In the genomic region with DNA sequence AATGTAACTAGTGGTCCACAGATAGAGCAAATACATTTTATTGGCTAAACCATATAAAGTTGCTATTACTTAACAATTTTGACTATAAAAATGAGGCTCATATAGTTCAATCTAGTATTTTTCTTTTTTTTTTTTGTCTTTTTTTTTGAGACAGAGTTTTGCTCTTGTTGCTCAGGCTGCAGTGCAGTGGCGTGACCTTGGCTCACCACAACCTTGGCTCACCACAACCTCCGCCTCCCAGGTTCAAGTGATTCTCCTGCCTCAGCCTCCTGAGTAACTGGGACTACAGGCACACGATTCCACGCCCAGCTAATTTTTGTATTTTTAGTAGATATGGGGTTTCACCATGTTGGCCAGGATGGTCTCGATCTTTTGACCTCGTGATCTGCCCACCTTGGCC, we compare ENCODE assay signal across 8 cellular contexts. TPM values are rescaled to one million over a fixed set of nuclear protein-coding genes. Genes with fewer than 3 reads are reported as not detected.
DNase-seq lines count a peak whose midpoint lies in the region; ATAC-seq and TF ChIP-seq lines count a peak whose summit lies in the region.
"Not testable (repeated sequence)": the region's sequence is repeated elsewhere in the genome, so short reads cannot be mapped to it uniquely, and the experiment has no call there.

No MANE protein-coding gene starts in this region.

- H3K36me3 ChIP-seq in CD4-positive, alpha-beta memory T cell (ENCODE audit: insufficient read depth, low read length), result not testable (repeated sequence)

- peaks cover 56% of the 10 kb centered on the region for H3K4me1 ChIP-seq in CD4-positive, alpha-beta memory T cell (ENCODE audit: insufficient read depth, low read length)

- H3K4me3 ChIP-seq in CD4-positive, alpha-beta memory T cell (ENCODE audit: low read length in 2 of 2), result not testable (repeated sequence)

- H3K27ac ChIP-seq in CD4-positive, alpha-beta memory T cell (ENCODE audit: low read depth, low read length), result not testable (repeated sequence)

- H3K4me1 Mint-ChIP-seq in CD4-positive, alpha-beta memory T cell, result peaks cover 30 to 56% (median 44%) of the 10 kb centered on the region in 4 donors
- H3K4me1 Mint-ChIP-seq in T-helper 17 cell, result peaks cover 23% of the 10 kb centered on the region
- H3K4me1 Mint-ChIP-seq in activated CD4-positive, alpha-beta T cell treated with anti-CD3 and anti-CD28 coated beads, Interleukin-2, amount 10 ng/mL, durations not matched to agents 7 days and 5 days, result peaks cover 49% of the 10 kb centered on the region
- peaks cover 58% of the 10 kb centered on the region for H3K4me1 Mint-ChIP-seq in activated T-cell treated with anti-CD3 and anti-CD28 coated beads, Interleukin-2, amount 50 U/mL, for 4 hours (ENCODE audit: low read depth)
- H3K4me1 Mint-ChIP-seq in chondrocyte (ENCODE audit: low read depth), result peaks cover 59% of the 10 kb centered on the region
- H3K4me1 Mint-ChIP-seq in neural crest cell, result peaks cover 40% of the 10 kb centered on the region

- H3K9me3 ChIP-seq in CD4-positive, alpha-beta memory T cell (ENCODE audit: control insufficient read depth in 1 of 2, low read length in 2 of 2); T-helper 17 cell (ENCODE audit: control insufficient read depth, low read length, poor library complexity, severe bottlenecking): not testable (repeated sequence)

- ATAC-seq in T-helper 17 cell; activated T-cell treated with anti-CD3 and anti-CD28 coated beads, Interleukin-2, amount 50 U/mL, for 4 hours: not testable (repeated sequence)

- H3K27ac Mint-ChIP-seq in CD4-positive, alpha-beta memory T cell, result peak overlapping the region in 1 of 7 donors; percentile 53
- H3K27ac Mint-ChIP-seq in T-helper 17 cell (peak overlapping the region; percentile 29), chondrocyte (ENCODE audit: unreplicated experiment) (peak overlapping the region; percentile 75)
- peak overlapping the region; percentile 25 for H3K27ac Mint-ChIP-seq in activated CD4-positive, alpha-beta T cell treated with anti-CD3 and anti-CD28 coated beads, Interleukin-2, amount 10 ng/mL, durations not matched to agents 7 days and 5 days
- H3K27ac Mint-ChIP-seq in neural crest cell (ENCODE audit: unreplicated experiment), result not testable (repeated sequence)

- CTCF ChIA-PET in CD4-positive, alpha-beta memory T cell (lab: Charles Lee; ENCODE audit: partially characterized antibody), result not testable (repeated sequence)
- CTCF ChIA-PET in activated CD4-positive, alpha-beta T cell treated with anti-CD3 and anti-CD28 coated beads, Interleukin-2, amount 10 ng/mL, durations not matched to agents 7 days and 5 days (lab: Charles Lee), result interaction anchor here (0.7 kb wide), 1 partner anchor 1140 kb away, joined by 3 read pairs; no protein-coding TSS in a partner anchor

- not testable (repeated sequence) for H3K27me3 ChIP-seq in CD4-positive, alpha-beta memory T cell (ENCODE audit: insufficient read depth, low read length)

- peak in 2 of 5 donors; percentile 17 to 47 for DNase-seq in CD4-positive, alpha-beta memory T cell
- not testable (repeated sequence) for DNase-seq in T-helper 17 cell; chondrocyte (ENCODE audit: low spot score); neural crest cell (ENCODE audit: low read depth, low spot score)
- peak; percentile 36 for DNase-seq in activated CD4-positive, alpha-beta T cell treated with anti-CD3 and anti-CD28 coated beads, Interleukin-2, amount 10 ng/mL, durations not matched to agents 7 days and 5 days
- peak; percentile 8 for DNase-seq in activated T-cell treated with anti-CD3 and anti-CD28 coated beads, Interleukin-2, amount 50 U/mL, for 4 hours
- peak; percentile 11 for DNase-seq in activated naive CD4-positive, alpha-beta T cell treated with anti-CD3 and anti-CD28 coated beads, Interleukin-2, amount 50 U/mL, for 16 hours
- DNase-seq in stimulated activated CD8-positive, alpha-beta memory T cell treated with anti-CD3 and anti-CD28 coated beads, Interleukin-4, amount 100 ng/mL, for 48 hours, result peak; percentile 47

- intact Hi-C loops in CD4-positive, alpha-beta memory T cell (cut with micrococcal nuclease), result loop anchor here (5.0 kb wide), 1 partner anchor 40 kb away; no protein-coding TSS in a partner anchor

- H3K27me3 Mint-ChIP-seq in CD4-positive, alpha-beta memory T cell; T-helper 17 cell; activated CD4-positive, alpha-beta T cell treated with anti-CD3 and anti-CD28 coated beads, Interleukin-2, amount 10 ng/mL, durations not matched to agents 7 days and 5 days; activated T-cell treated with anti-CD3 and anti-CD28 coated beads, Interleukin-2, amount 50 U/mL, for 4 hours (ENCODE audit: low read depth); chondrocyte (ENCODE audit: low read depth); neural crest cell (ENCODE audit: low read depth): not testable (repeated sequence)

- TF ChIP-seq CTCF in chondrocyte (IDR thresholded peaks at IDR 0.05); neural crest cell (conservative IDR thresholded peaks at IDR 0.05): not testable (repeated sequence)

- H3K4me3 Mint-ChIP-seq in CD4-positive, alpha-beta memory T cell, result peak overlapping the region in 7 of 8 donors; percentile 9 to 81 (median 56)
- H3K4me3 Mint-ChIP-seq in T-helper 17 cell (peak overlapping the region; percentile 28), chondrocyte (ENCODE audit: unreplicated experiment) (peak overlapping the region; percentile 38), neural crest cell (peak overlapping the region; percentile 24)
- H3K4me3 Mint-ChIP-seq in activated CD4-positive, alpha-beta T cell treated with anti-CD3 and anti-CD28 coated beads, Interleukin-2, amount 10 ng/mL, durations not matched to agents 7 days and 5 days, result peak overlapping the region; percentile 27
- H3K4me3 Mint-ChIP-seq in activated T-cell treated with anti-CD3 and anti-CD28 coated beads, Interleukin-2, amount 50 U/mL, for 4 hours, result peak overlapping the region; percentile 69

- POLR2A ChIA-PET in CD4-positive, alpha-beta memory T cell (lab: Charles Lee; ENCODE audit: partially characterized antibody); activated CD4-positive, alpha-beta T cell treated with anti-CD3 and anti-CD28 coated beads, Interleukin-2, amount 10 ng/mL, durations not matched to agents 7 days and 5 days (lab: Charles Lee): not testable (repeated sequence)

- H3K36me3 Mint-ChIP-seq in CD4-positive, alpha-beta memory T cell, result peaks cover 17 to 23% of the 10 kb centered on the region in 2 donors
- H3K36me3 Mint-ChIP-seq in T-helper 17 cell (ENCODE audit: low read depth); chondrocyte (ENCODE audit: low read depth): not testable (repeated sequence)
- H3K36me3 Mint-ChIP-seq in activated CD4-positive, alpha-beta T cell treated with anti-CD3 and anti-CD28 coated beads, Interleukin-2, amount 10 ng/mL, durations not matched to agents 7 days and 5 days (ENCODE audit: low read depth), result peaks cover 37% of the 10 kb centered on the region
- H3K36me3 Mint-ChIP-seq in activated T-cell treated with anti-CD3 and anti-CD28 coated beads, Interleukin-2, amount 50 U/mL, for 4 hours (ENCODE audit: insufficient read depth), result peaks cover 17% of the 10 kb centered on the region
- H3K36me3 Mint-ChIP-seq in neural crest cell (ENCODE audit: low read depth), result peaks cover 21% of the 10 kb centered on the region

- not testable (repeated sequence) for H3K9me3 Mint-ChIP-seq in CD4-positive, alpha-beta memory T cell; activated T-cell treated with anti-CD3 and anti-CD28 coated beads, Interleukin-2, amount 50 U/mL, for 4 hours; neural crest cell
- peaks cover 11% of the 10 kb centered on the region for H3K9me3 Mint-ChIP-seq in activated CD4-positive, alpha-beta T cell treated with anti-CD3 and anti-CD28 coated beads, Interleukin-2, amount 10 ng/mL, durations not matched to agents 7 days and 5 days
- peaks cover 10% of the 10 kb centered on the region for H3K9me3 Mint-ChIP-seq in chondrocyte (ENCODE audit: low read depth)

RNA-seq across cellular contexts. Expression of gene SESN3, which starts 3.9 kb away (rescaled TPM):
- total RNA-seq in CD4-positive, alpha-beta memory T cell, result 100 to 1,000 TPM; 204 to 211 TPM
- polyA plus RNA-seq in CD4-positive, alpha-beta memory T cell, result 1 to 10 TPM; 1.8 to 3.4 TPM
- total RNA-seq in T-helper 17 cell, result 10 to 100 TPM; 48.7 to 53.0 TPM
- 10 to 100 TPM; 47.6 to 50.6 TPM for total RNA-seq in activated CD4-positive, alpha-beta T cell treated with anti-CD3 and anti-CD28 coated beads, Interleukin-2, amount 10 ng/mL, durations not matched to agents 7 days and 5 days
- 1 to 10 TPM; 6.8 to 9.3 (median 7.3) TPM for total RNA-seq in activated T-cell treated with anti-CD3 and anti-CD28 coated beads, Interleukin-2, amount 50 U/mL, for 4 hours
- 104 to 238 TPM (median 104 TPM) in 3 replicates for total RNA-seq in chondrocyte
- 77.8 and 80.8 TPM in 2 replicates for total RNA-seq in neural crest cell
